ENCODE assay signal across 9 cellular contexts in genomic region chr11:61776561-61777075, GRCh38. TPM values are rescaled to one million over a fixed set of nuclear protein-coding genes. Genes with fewer than 3 reads are reported as not detected.
DNase-seq lines count a peak whose midpoint lies in the region; ATAC-seq and TF ChIP-seq lines count a peak whose summit lies in the region.
"Had no signal": no experiment of that assay in that cellular context is flagged by ENCODE, and none has a peak within 500 bp of the region (broad histone marks: within the 10 kb centered on the region; RNA-seq: fewer than 3 reads in every experiment).

No MANE protein-coding gene starts in this region.

- no peaks in the 10 kb centered on the region for H3K9me3 ChIP-seq in DND-41 (ENCODE audit: insufficient read depth, low read length, severe bottlenecking)
- no peaks in the 10 kb centered on the region for H3K9me3 ChIP-seq in adipocyte (ENCODE audit: control insufficient read depth, low read length)
- H3K9me3 ChIP-seq in right atrium auricular region, result no peaks in the 10 kb centered on the region
- H3K9me3 ChIP-seq in spleen, result no peaks in the 10 kb centered on the region

- H3K9ac ChIP-seq in DND-41 (ENCODE audit: low read depth, low read length), result no peak overlapping the region
- H3K9ac ChIP-seq in adipocyte (ENCODE audit: low read length), result no peak overlapping the region

- peak; percentile 75 for TF ChIP-seq CTCF in DND-41 (IDR thresholded peaks at IDR 0.05; ENCODE audit: borderline replicate concordance, extremely low read depth, low read length, poor library complexity, severe bottlenecking)
- TF ChIP-seq CTCF in HFF-Myc (IDR thresholded peaks at IDR 0.05; ENCODE audit: low read depth, low read length, missing control alignments), result peak; percentile 91
- TF ChIP-seq CTCF in right atrium auricular region (IDR thresholded peaks at IDR 0.05), result peak; percentile 26 to 59
- TF ChIP-seq CTCF in spleen (IDR thresholded peaks at IDR 0.05 in 8 of 11, conservative IDR thresholded peaks at IDR 0.05 in 3 of 11), result peak in 9 of 11 experiments; percentile 37 to 80 (median 54)

- no peak overlapping the region for H3K27ac ChIP-seq in DND-41 (ENCODE audit: low read length)
- H3K27ac ChIP-seq in right atrium auricular region, result no peak overlapping the region
- H3K27ac ChIP-seq in spleen, result peak overlapping the region in 2 of 8 donors; percentile 6 to 15
- H3K27ac ChIP-seq: epithelial cell of prostate had no signal

- H3K36me3 ChIP-seq in DND-41 (ENCODE audit: insufficient read depth, low read length), result no peaks in the 10 kb centered on the region
- H3K36me3 ChIP-seq in adipocyte (ENCODE audit: control insufficient read depth, insufficient read depth, low read length, severe bottlenecking), result no peaks in the 10 kb centered on the region
- H3K36me3 ChIP-seq in right atrium auricular region, result no peaks in the 10 kb centered on the region
- H3K36me3 ChIP-seq in spleen, result no peaks in the 10 kb centered on the region

- ATAC-seq in DND-41 (ENCODE audit: insufficient read depth, low read depth) (peak; percentile 81), HG03196 (IDR thresholded peaks at IDR 0.05; ENCODE audit: unreplicated experiment) (no peak), GM21576 (IDR thresholded peaks at IDR 0.05; ENCODE audit: unreplicated experiment) (no peak)

- DNase-seq in DND-41 (peak; percentile 67), HFF-Myc (ENCODE audit: extremely low read depth, low read depth) (no peak), SK-N-DZ (ENCODE audit: low spot score) (peak; percentile 76), adipocyte (ENCODE audit: low read depth) (peak; percentile 72), right atrium auricular region (ENCODE audit: low spot score) (no peak), spleen (no peak)

- H3K27me3 ChIP-seq in DND-41 (ENCODE audit: insufficient read depth, low read length, poor library complexity) (no peaks in the 10 kb centered on the region), adipocyte (replicated peaks; ENCODE audit: control insufficient read depth, insufficient read depth, low read length) (peaks cover 41% of the 10 kb centered on the region), right atrium auricular region (no peaks in the 10 kb centered on the region), spleen (replicated peaks in 1 of 7) (peaks cover 0 to 18% (median 0%) of the 10 kb centered on the region in 7 donors)

- no peak overlapping the region for H3K4me2 ChIP-seq in DND-41 (ENCODE audit: insufficient read depth, low read length)

- H3K4me1 ChIP-seq in DND-41 (ENCODE audit: insufficient read depth, low read length) (no peaks in the 10 kb centered on the region), adipocyte (ENCODE audit: control insufficient read depth, insufficient read depth, low read length) (no peaks in the 10 kb centered on the region), right atrium auricular region (peaks cover 0 to 10% of the 10 kb centered on the region in 2 donors), spleen (peaks cover 8 to 39% (median 20%) of the 10 kb centered on the region in 6 donors)

- WGBS in spleen, 5 donors, result 30 to 74% (median 63%) methylated on average over 3 to 9 of the region's 9 CpGs

- H4K20me1 ChIP-seq in DND-41 (ENCODE audit: insufficient read depth, low read length), result peaks cover 9% of the 10 kb centered on the region; the same call in 1 of the 2 replicates

- intact Hi-C loops in spleen (cut with DNase I; ENCODE audit: low total_unique reads), result no loop called here

- no peaks in the 10 kb centered on the region for H3K79me2 ChIP-seq in DND-41 (ENCODE audit: insufficient read depth, low read length)

- H2AFZ ChIP-seq in DND-41 (ENCODE audit: low read depth, low read length), result no peak overlapping the region

- H3K4me3 ChIP-seq in DND-41 (ENCODE audit: low read depth in 1 of 2, low read length in 2 of 2) (no peak overlapping the region), HFF-Myc (replicated peaks; ENCODE audit: low read depth, low read length) (no peak overlapping the region), adipocyte (ENCODE audit: low read length) (no peak overlapping the region), right atrium auricular region (no peak overlapping the region), spleen (peak overlapping the region in 3 of 8 donors; percentile 35 to 66 (median 36))

- no peak for TF ChIP-seq POLR2A in spleen (IDR thresholded peaks at IDR 0.05)

RNA-seq across cellular contexts. Expression of gene TMEM258, which starts 15.8 kb away (rescaled TPM):
- 147 and 242 TPM in 2 replicates for polyA plus RNA-seq in SK-N-DZ (2014; cell fraction: cytosol; rRNA removed)
- 86.1 and 95.3 TPM in 2 replicates for polyA plus RNA-seq in SK-N-DZ (2014; cell fraction: nucleus; rRNA removed)
- total RNA-seq in right atrium auricular region (10 to 100 TPM; 43.4 to 54.7 TPM), spleen (10 to 100 TPM; 52.4 to 85.2 (median 62.0) TPM)
- 100 to 1,000 TPM; 122 to 185 (median 125) TPM for polyA plus RNA-seq in spleen

RNA-seq across cellular contexts. Expression of gene FEN1, which starts 16.1 kb away (rescaled TPM):
- polyA plus RNA-seq in SK-N-DZ (2014; cell fraction: cytosol; rRNA removed), result 184 and 207 TPM in 2 replicates
- 56.1 and 83.9 TPM in 2 replicates for polyA plus RNA-seq in SK-N-DZ (2014; cell fraction: nucleus; rRNA removed)
- total RNA-seq in right atrium auricular region, result 1 to 10 TPM; 3.7 to 4.0 TPM
- 10 to 100 TPM in 5 of 7 donors, 1 to 10 TPM in 2; 8.9 to 17.2 (median 14.8) TPM for total RNA-seq in spleen
- polyA plus RNA-seq in spleen, result 10 to 100 TPM in 2 of 3 donors, 1 to 10 TPM in 1; 7.3 to 16.7 (median 15.9) TPM

RNA-seq across cellular contexts. Expression of gene MYRF, which starts 24.2 kb away (rescaled TPM):
- 15.1 and 15.2 TPM in 2 replicates for polyA plus RNA-seq in SK-N-DZ (2014; cell fraction: cytosol; rRNA removed)
- polyA plus RNA-seq in SK-N-DZ (2014; cell fraction: nucleus; rRNA removed), result 68.5 and 88.2 TPM in 2 replicates
- total RNA-seq in right atrium auricular region (10 to 100 TPM in 1 of 2 donors, 1 to 10 TPM in 1; 7.0 to 13.1 TPM), spleen (1 to 10 TPM in 1 of 7 donors, under 1 TPM in 6; 0.32 to 1.5 (median 0.79) TPM)
- polyA plus RNA-seq in spleen, result under 1 TPM; 0.15 to 0.50 (median 0.45) TPM

RNA-seq across cellular contexts. Expression of gene FADS1, which starts 40.2 kb away (rescaled TPM):
- polyA plus RNA-seq in SK-N-DZ (2014; cell fraction: cytosol; rRNA removed), result 182 and 212 TPM in 2 replicates
- polyA plus RNA-seq in SK-N-DZ (2014; cell fraction: nucleus; rRNA removed), result 118 and 119 TPM in 2 replicates
- total RNA-seq in right atrium auricular region (10 to 100 TPM; 21.8 to 28.4 TPM), spleen (10 to 100 TPM in 6 of 7 donors, 1 to 10 TPM in 1; 8.6 to 25.6 (median 12.9) TPM)
- 1 to 10 TPM; 2.2 to 6.7 (median 3.3) TPM for polyA plus RNA-seq in spleen

RNA-seq across cellular contexts. Expression of gene FADS2, which starts 51.5 kb away (rescaled TPM):
- 238 and 253 TPM in 2 replicates for polyA plus RNA-seq in SK-N-DZ (2014; cell fraction: cytosol; rRNA removed)
- 137 and 153 TPM in 2 replicates for polyA plus RNA-seq in SK-N-DZ (2014; cell fraction: nucleus; rRNA removed)
- 10 to 100 TPM in 1 of 2 donors, 1 to 10 TPM in 1; 5.1 to 10.2 TPM for total RNA-seq in right atrium auricular region
- total RNA-seq in spleen, result 10 to 100 TPM in 5 of 7 donors, 1 to 10 TPM in 2; 2.8 to 20.6 (median 11.1) TPM
- 10 to 100 TPM in 2 of 3 donors, 1 to 10 TPM in 1; 5.5 to 16.8 (median 14.6) TPM for polyA plus RNA-seq in spleen

Comparison
In these comparisons a context has a peak if more than half of its experiments do, and no peak if none do; other contexts are left out.
1. DNase-seq: peak in DND-41 (single experiment), SK-N-DZ (single experiment) and adipocyte (single experiment); none in HFF-Myc (single experiment), right atrium auricular region (single experiment) and spleen (single experiment).
2. Peak in every context shown above with its lines, with median percentiles within 50 percentile points of each other: CTCF ChIP-seq.